Comparison of ENCODE assay signal across 27 cellular contexts in genomic region chr7:100576384-100576993, GRCh38. TPM values are rescaled to one million over a fixed set of nuclear protein-coding genes. Genes with fewer than 3 reads are reported as not detected.
DNase-seq lines count a peak whose midpoint lies in the region; ATAC-seq, FAIRE-seq and TF ChIP-seq lines count a peak whose summit lies in the region.
"Had no signal": no experiment of that assay in that cellular context is flagged by ENCODE, and none has a peak within 500 bp of the region (broad histone marks: within the 10 kb centered on the region; RNA-seq: fewer than 3 reads in every experiment).

No MANE protein-coding gene starts in this region.

- H3K4me2 ChIP-seq in K562 (ENCODE audit: insufficient read depth, low read length), result no peak overlapping the region

- intact Hi-C loops in natural killer cell (cut with micrococcal nuclease) (no loop called here), K562 (cut with micrococcal nuclease) (no loop called here)

- H3K9me1 ChIP-seq in K562 (ENCODE audit: control insufficient read depth, insufficient read depth, low read length), result peaks cover 4% of the 10 kb centered on the region

- H3K27me3 Mint-ChIP-seq in natural killer cell treated with Interleukin-12 subunit alpha and Interleukin-12 subunit beta and Interleukin-15 and Interleukin-18, amount 100 ng/mL, for 72 hours, result no peaks in the 10 kb centered on the region
- H3K27me3 Mint-ChIP-seq in natural killer cell (ENCODE audit: low read depth in 2 of 2) (no peaks in the 10 kb centered on the region), nephron progenitor cell (ENCODE audit: low read depth, poor library complexity) (no peaks in the 10 kb centered on the region)
- H3K27me3 Mint-ChIP-seq in stimulated activated naive B cell treated with anti-CD40 and anti-IgM and Interleukin-4, amounts not matched to agents 10 μg/mL and 1 μg/mL and 100 μg/mL, for 72 hours, result peaks cover 0 to 5% of the 10 kb centered on the region in 2 donors
- H3K27me3 Mint-ChIP-seq: B cell had no signal

- H3K79me2 ChIP-seq in K562 (ENCODE audit: control insufficient read depth, insufficient read depth, low read length), result no peaks in the 10 kb centered on the region

- no peaks in the 10 kb centered on the region; the same call in 1 of the 2 replicates for H4K20me1 ChIP-seq in K562 (replicated peaks; ENCODE audit: control insufficient read depth, insufficient read depth, low read length)

- H3K9ac ChIP-seq in K562 (ENCODE audit: insufficient read depth in 1 of 2, low read depth in 2 of 2, low read length in 2 of 2), result peak overlapping the region in 1 of 2 experiments; percentile 66; a peak in 2 of 4 replicates

- peaks cover 0 to 67% of the 10 kb centered on the region in 2 experiments; a peak in 3 of 5 replicates for H3K4me1 ChIP-seq in K562 (replicated peaks in 1 of 2; ENCODE audit: control insufficient read depth in 2 of 2, insufficient read depth in 2 of 2, low read length in 2 of 2)
- H3K4me1 ChIP-seq: SJCRH30 had no signal

- H3K27ac ChIP-seq in K562 (ENCODE audit: extremely low read depth, low read depth, low read length), result no peak overlapping the region
- H3K27ac ChIP-seq: C4-2B, SJCRH30 had no signal

- no peak for ATAC-seq in natural killer cell treated with Interleukin-12 subunit alpha and Interleukin-12 subunit beta and Interleukin-15 and Interleukin-18, amount 100 ng/mL, for 72 hours
- ATAC-seq in natural killer cell (no peak), K562 (no peak), GM21360 (IDR thresholded peaks at IDR 0.05; ENCODE audit: unreplicated experiment) (no peak), GM18502 (IDR thresholded peaks at IDR 0.05; ENCODE audit: poor library complexity, unreplicated experiment) (no peak)
- ATAC-seq in stimulated activated naive B cell treated with anti-CD40 and anti-IgM and Interleukin-4, amounts not matched to agents 10 μg/mL and 1 μg/mL and 100 μg/mL, for 72 hours (replicated peaks), result no peak
- ATAC-seq: CD8-positive, alpha-beta T cell; PC-3; Right ventricle myocardium inferior had no signal

- POLR2A ChIA-PET in K562 (lab: Yijun Ruan, JAX), result interaction anchor here (3.6 kb wide), 1 partner anchor 10 kb away, joined by 27 read pairs; the partner anchor contains the start of genes FBXO24 and LRCH4

- in situ Hi-C loops in K562 (cut with MboI), result no loop called here

- H2AFZ ChIP-seq in K562 (ENCODE audit: low read depth, low read length), result no peak overlapping the region

- no peaks in the 10 kb centered on the region for H3K27me3 ChIP-seq in K562 (ENCODE audit: control insufficient read depth in 2 of 2, insufficient read depth in 2 of 2, low read length in 2 of 2)
- H3K27me3 ChIP-seq: SJCRH30 had no signal

- TF ChIP-seq CTCF in natural killer cell (IDR thresholded peaks at IDR 0.05) (no peak), K562 (IDR thresholded peaks at IDR 0.05 in 2 of 3, conservative IDR thresholded peaks at IDR 0.05 in 1 of 3; ENCODE audit: insufficient read depth in 2 of 3, low read depth in 1 of 3, low read length in 3 of 3) (no peak), nephron progenitor cell (IDR thresholded peaks at IDR 0.05) (no peak)

- TF ChIP-seq RAD21 in K562 (CRISPR knock-in tag; conservative IDR thresholded peaks at IDR 0.05 in 1 of 2, IDR thresholded peaks at IDR 0.05 in 1 of 2), result no peak

- no peak for TF ChIP-seq EP300 in K562 (IDR thresholded peaks at IDR 0.05; ENCODE audit: low read length)

- no peaks in the 10 kb centered on the region for H3K36me3 Mint-ChIP-seq in natural killer cell treated with Interleukin-12 subunit alpha and Interleukin-12 subunit beta and Interleukin-15 and Interleukin-18, amount 100 ng/mL, for 72 hours
- no peaks in the 10 kb centered on the region for H3K36me3 Mint-ChIP-seq in natural killer cell
- peaks cover 16% of the 10 kb centered on the region for H3K36me3 Mint-ChIP-seq in nephron progenitor cell (ENCODE audit: low read depth)
- H3K36me3 Mint-ChIP-seq in stimulated activated naive B cell treated with anti-CD40 and anti-IgM and Interleukin-4, amounts not matched to agents 10 μg/mL and 1 μg/mL and 100 μg/mL, for 72 hours, result peaks cover 61 to 67% of the 10 kb centered on the region in 2 donors

- H3K4me3 ChIP-seq in K562, result no peak overlapping the region
- H3K4me3 ChIP-seq: SJCRH30 had no signal

- CTCF ChIA-PET in K562 (lab: Yijun Ruan, JAX; ENCODE audit: low intra/inter-chr PET ratio), result no interaction called here

- WGBS in K562 (ENCODE audit: insufficient coverage, low coverage, missing lambda C conversion rate), result 95% methylated on average over 11 of the region's 13 CpGs

- DNase-seq in natural killer cell treated with Interleukin-12 subunit alpha and Interleukin-12 subunit beta and Interleukin-15 and Interleukin-18, amount 100 ng/mL, for 72 hours (ENCODE audit: low spot score), result peak; percentile 56
- DNase-seq in natural killer cell, result no peak
- DNase-seq in K562 (ENCODE audit: extremely low read depth in 1 of 4, low spot score in 3 of 4), result no peak
- no peak for DNase-seq in nephron progenitor cell
- no peak for DNase-seq in stimulated activated naive B cell treated with anti-CD40 and anti-IgM and Interleukin-4, amounts not matched to agents 10 μg/mL and 1 μg/mL and 100 μg/mL, for 72 hours
- no peak for DNase-seq in NCI-H2196 (lab: John Stamatoyannopoulos, UW; ENCODE audit: unreplicated experiment)
- DNase-seq: Caco-2; CD8-positive, alpha-beta T cell; KBM-7; MV-4-11; NCI-H1105; NCI-H1436 treated with DMSO at 0.1 percent for 48 hours; NCI-H187 treated with DMSO at 0.1 percent for 48 hours; NCI-H2107; NCI-H446; NCI-H524 treated with DMSO at 0.1 percent for 48 hours; NCI-H774; PC-3; SJCRH30 had no signal

- BruUV-seq in K562 (replicated peaks; lab: Mats Ljungman, UMichigan), result no TSS peak

- H3K36me3 ChIP-seq in K562 (ENCODE audit: control insufficient read depth, insufficient read depth, low read length), result peaks cover 77% of the 10 kb centered on the region

- FAIRE-seq in K562 (lab: Jason Lieb, UNC), result no peak
- FAIRE-seq: G401.6 had no signal

- no peaks in the 10 kb centered on the region for H3K9me3 Mint-ChIP-seq in natural killer cell treated with Interleukin-12 subunit alpha and Interleukin-12 subunit beta and Interleukin-15 and Interleukin-18, amount 100 ng/mL, for 72 hours
- H3K9me3 Mint-ChIP-seq in natural killer cell (no peaks in the 10 kb centered on the region), nephron progenitor cell (no peaks in the 10 kb centered on the region)
- H3K9me3 Mint-ChIP-seq in stimulated activated naive B cell treated with anti-CD40 and anti-IgM and Interleukin-4, amounts not matched to agents 10 μg/mL and 1 μg/mL and 100 μg/mL, for 72 hours, result no peaks in the 10 kb centered on the region
- H3K9me3 Mint-ChIP-seq: CD8-positive, alpha-beta T cell had no signal

- no peaks in the 10 kb centered on the region for H3K9me3 ChIP-seq in K562 (replicated peaks; ENCODE audit: control insufficient read depth, insufficient read depth, low read depth, low read length)
- H3K9me3 ChIP-seq: Caco-2, SJCRH30 had no signal

- no peak for TF ChIP-seq POLR2A in K562 (conservative IDR thresholded peaks at IDR 0.05)

- H3K27ac Mint-ChIP-seq in natural killer cell treated with Interleukin-12 subunit alpha and Interleukin-12 subunit beta and Interleukin-15 and Interleukin-18, amount 100 ng/mL, for 72 hours, result no peak overlapping the region
- H3K27ac Mint-ChIP-seq in natural killer cell (no peak overlapping the region), nephron progenitor cell (peak overlapping the region; percentile 22)
- peak overlapping the region; percentile 59 for H3K27ac Mint-ChIP-seq in stimulated activated naive B cell treated with anti-CD40 and anti-IgM and Interleukin-4, amounts not matched to agents 10 μg/mL and 1 μg/mL and 100 μg/mL, for 72 hours
- H3K27ac Mint-ChIP-seq: B cell; CD8-positive, alpha-beta T cell had no signal

- no peak overlapping the region for H3K4me3 Mint-ChIP-seq in natural killer cell treated with Interleukin-12 subunit alpha and Interleukin-12 subunit beta and Interleukin-15 and Interleukin-18, amount 100 ng/mL, for 72 hours
- H3K4me3 Mint-ChIP-seq in natural killer cell (no peak overlapping the region), nephron progenitor cell (no peak overlapping the region)
- H3K4me3 Mint-ChIP-seq in stimulated activated naive B cell treated with anti-CD40 and anti-IgM and Interleukin-4, amounts not matched to agents 10 μg/mL and 1 μg/mL and 100 μg/mL, for 72 hours, result no peak overlapping the region
- H3K4me3 Mint-ChIP-seq: B cell; CD8-positive, alpha-beta T cell had no signal

- H3K4me1 Mint-ChIP-seq in natural killer cell treated with Interleukin-12 subunit alpha and Interleukin-12 subunit beta and Interleukin-15 and Interleukin-18, amount 100 ng/mL, for 72 hours (ENCODE audit: low read depth in 2 of 2), result no peaks in the 10 kb centered on the region
- H3K4me1 Mint-ChIP-seq in natural killer cell (peaks cover 0 to 16% of the 10 kb centered on the region in 2 donors), nephron progenitor cell (peaks cover 17% of the 10 kb centered on the region)
- peaks cover 8 to 9% of the 10 kb centered on the region in 2 donors for H3K4me1 Mint-ChIP-seq in stimulated activated naive B cell treated with anti-CD40 and anti-IgM and Interleukin-4, amounts not matched to agents 10 μg/mL and 1 μg/mL and 100 μg/mL, for 72 hours

RNA-seq across cellular contexts. Expression of gene SAP25, which starts 2.8 kb away (rescaled TPM):
- total RNA-seq in natural killer cell treated with Interleukin-12 subunit alpha and Interleukin-12 subunit beta and Interleukin-15 and Interleukin-18, amount 100 ng/mL, for 72 hours, result 10 to 100 TPM; 10.1 to 25.2 TPM
- total RNA-seq in natural killer cell (10 to 100 TPM; 25.9 to 46.4 (median 32.5) TPM), K562 (2014; rRNA removed) (1.3 and 1.8 TPM in 2 replicates), K562 (2014; rRNA removed; fragmentation: Illumina TruSeq; extraction: Trizol) (0.48 TPM in 1 of 2 replicates, not detected in the other), K562 (2015; rRNA removed; fragmentation: Illumina TruSeq; extraction: Trizol) (1.1 TPM in 2 replicates), K562 (2021) (3.2 and 5.3 TPM in 2 replicates)
- total RNA-seq in K562 (2011; cell fraction: chromatin; rRNA removed; ENCODE audit: low replicate concordance), result 7.1 and 11.6 TPM in 2 replicates
- total RNA-seq in K562 (2011; cell fraction: nucleolus; rRNA removed), result 13.0 and 18.8 TPM in 2 replicates
- total RNA-seq in K562 (2011; cell fraction: nucleoplasm; rRNA removed), result 5.2 and 5.7 TPM in 2 replicates
- polyA plus RNA-seq in K562 (2011; rRNA removed) (0.42 and 2.1 TPM in 2 replicates), K562 (2014; fragmentation: Illumina TruSeq; extraction: Trizol) (0.48 and 2.8 TPM in 2 replicates), K562 (2014; fragmentation: Nextera tagmentation; extraction: Ambion mirVana) (under 1 TPM; 0.13 to 0.14 TPM), K562 (2014; rRNA removed) (4.2 and 8.1 TPM in 2 replicates)
- polyA plus RNA-seq in K562 (2011; cell fraction: cytosol; rRNA removed), result 0.96 and 3.5 TPM in 2 replicates
- polyA plus RNA-seq in K562 (2011; cell fraction: nucleus; rRNA removed), result 11.2 and 27.2 TPM in 2 replicates
- 4.8 and 12.8 TPM in 2 replicates for polyA plus RNA-seq in K562 (2012)
- not detected in 2 replicates for polyA minus RNA-seq in K562 (2011; rRNA and poly(A)+ RNA removed)
- polyA minus RNA-seq in K562 (2011; cell fraction: cytosol; rRNA and poly(A)+ RNA removed), result not detected in 2 replicates
- 2.0 and 3.4 TPM in 2 replicates for polyA minus RNA-seq in K562 (2011; cell fraction: nucleus; rRNA and poly(A)+ RNA removed)
- total RNA-seq: H4, LHCN-M2 had no signal

RNA-seq across cellular contexts. Expression of gene LRCH4, which starts 9.4 kb away (rescaled TPM):
- total RNA-seq in natural killer cell treated with Interleukin-12 subunit alpha and Interleukin-12 subunit beta and Interleukin-15 and Interleukin-18, amount 100 ng/mL, for 72 hours, result 100 to 1,000 TPM; 125 to 150 TPM
- total RNA-seq in natural killer cell, result 100 to 1,000 TPM; 282 to 296 (median 289) TPM
- total RNA-seq in K562 (2011; cell fraction: chromatin; rRNA removed; ENCODE audit: low replicate concordance), result 117 and 377 TPM in 2 replicates
- 224 and 228 TPM in 2 replicates for total RNA-seq in K562 (2011; cell fraction: nucleolus; rRNA removed)
- total RNA-seq in K562 (2011; cell fraction: nucleoplasm; rRNA removed), result 133 and 136 TPM in 2 replicates
- 15.0 and 33.7 TPM in 2 replicates for total RNA-seq in K562 (2014; rRNA removed)
- 3.3 and 6.0 TPM in 2 replicates for total RNA-seq in K562 (2014; rRNA removed; fragmentation: Illumina TruSeq; extraction: Trizol)
- 15.0 and 17.2 TPM in 2 replicates for total RNA-seq in K562 (2015; rRNA removed; fragmentation: Illumina TruSeq; extraction: Trizol)
- 56.0 and 63.3 TPM in 2 replicates for total RNA-seq in K562 (2021)
- polyA plus RNA-seq in K562 (2011; rRNA removed), result 9.0 and 22.2 TPM in 2 replicates
- 8.5 and 16.9 TPM in 2 replicates for polyA plus RNA-seq in K562 (2011; cell fraction: cytosol; rRNA removed)
- 184 and 234 TPM in 2 replicates for polyA plus RNA-seq in K562 (2011; cell fraction: nucleus; rRNA removed)
- 28.5 and 77.6 TPM in 2 replicates for polyA plus RNA-seq in K562 (2012)
- polyA plus RNA-seq in K562 (2014; fragmentation: Illumina TruSeq; extraction: Trizol), result 15.7 and 28.6 TPM in 2 replicates
- polyA plus RNA-seq in K562 (2014; fragmentation: Nextera tagmentation; extraction: Ambion mirVana), result under 1 TPM; 0.06 to 0.25 TPM
- polyA plus RNA-seq in K562 (2014; rRNA removed), result 41.0 and 53.0 TPM in 2 replicates
- 7.4 and 7.6 TPM in 2 replicates for polyA minus RNA-seq in K562 (2011; rRNA and poly(A)+ RNA removed)
- 25.4 and 28.8 TPM in 2 replicates for polyA minus RNA-seq in K562 (2011; cell fraction: cytosol; rRNA and poly(A)+ RNA removed)
- 61.5 and 71.8 TPM in 2 replicates for polyA minus RNA-seq in K562 (2011; cell fraction: nucleus; rRNA and poly(A)+ RNA removed)

RNA-seq across cellular contexts. Expression of gene FBXO24, which starts 9.6 kb away (rescaled TPM):
- total RNA-seq in natural killer cell treated with Interleukin-12 subunit alpha and Interleukin-12 subunit beta and Interleukin-15 and Interleukin-18, amount 100 ng/mL, for 72 hours, result under 1 TPM in 1 of 2 donors, not detected in 1; 0.21 TPM
- under 1 TPM; 0.45 to 0.94 (median 0.88) TPM for total RNA-seq in natural killer cell
- 1.5 and 2.7 TPM in 2 replicates for total RNA-seq in K562 (2011; cell fraction: chromatin; rRNA removed; ENCODE audit: low replicate concordance)
- total RNA-seq in K562 (2011; cell fraction: nucleolus; rRNA removed), result 1.6 and 2.0 TPM in 2 replicates
- total RNA-seq in K562 (2011; cell fraction: nucleoplasm; rRNA removed), result 1.1 and 2.1 TPM in 2 replicates
- 0.50 and 1.4 TPM in 2 replicates for total RNA-seq in K562 (2014; rRNA removed)
- total RNA-seq in K562 (2014; rRNA removed; fragmentation: Illumina TruSeq; extraction: Trizol), result 0.10 and 0.33 TPM in 2 replicates
- 0.49 and 0.51 TPM in 2 replicates for total RNA-seq in K562 (2015; rRNA removed; fragmentation: Illumina TruSeq; extraction: Trizol)
- 0.94 and 0.95 TPM in 2 replicates for total RNA-seq in K562 (2021)
- 0.50 and 0.57 TPM in 2 replicates for polyA plus RNA-seq in K562 (2011; rRNA removed)
- polyA plus RNA-seq in K562 (2011; cell fraction: cytosol; rRNA removed), result 0.86 and 1.00 TPM in 2 replicates
- 2.1 and 3.5 TPM in 2 replicates for polyA plus RNA-seq in K562 (2011; cell fraction: nucleus; rRNA removed)
- 0.52 and 1.0 TPM in 2 replicates for polyA plus RNA-seq in K562 (2012)
- polyA plus RNA-seq in K562 (2014; fragmentation: Illumina TruSeq; extraction: Trizol), result 0.42 and 0.80 TPM in 2 replicates
- under 1 TPM; 0.17 to 0.27 TPM for polyA plus RNA-seq in K562 (2014; fragmentation: Nextera tagmentation; extraction: Ambion mirVana)
- polyA plus RNA-seq in K562 (2014; rRNA removed), result 0.73 and 1.3 TPM in 2 replicates
- polyA minus RNA-seq in K562 (2011; rRNA and poly(A)+ RNA removed), result 0.51 and 0.84 TPM in 2 replicates
- polyA minus RNA-seq in K562 (2011; cell fraction: cytosol; rRNA and poly(A)+ RNA removed), result 0.67 TPM in 1 of 2 replicates, not detected in the other
- polyA minus RNA-seq in K562 (2011; cell fraction: nucleus; rRNA and poly(A)+ RNA removed), result 0.67 and 0.78 TPM in 2 replicates
- total RNA-seq: SJCRH30 had no signal

RNA-seq across cellular contexts. Expression of gene PCOLCE, which starts 25.7 kb away (rescaled TPM):
- total RNA-seq in natural killer cell treated with Interleukin-12 subunit alpha and Interleukin-12 subunit beta and Interleukin-15 and Interleukin-18, amount 100 ng/mL, for 72 hours, result 1 to 10 TPM; 5.4 to 5.6 TPM
- total RNA-seq in natural killer cell (10 to 100 TPM; 18.4 to 24.8 (median 21.7) TPM), K562 (2014; rRNA removed) (13.5 and 14.1 TPM in 2 replicates), K562 (2014; rRNA removed; fragmentation: Illumina TruSeq; extraction: Trizol) (3.8 and 4.5 TPM in 2 replicates), K562 (2015; rRNA removed; fragmentation: Illumina TruSeq; extraction: Trizol) (8.9 and 10.0 TPM in 2 replicates), K562 (2021) (32.4 and 33.9 TPM in 2 replicates)
- 11.5 and 28.7 TPM in 2 replicates for total RNA-seq in K562 (2011; cell fraction: chromatin; rRNA removed; ENCODE audit: low replicate concordance)
- total RNA-seq in K562 (2011; cell fraction: nucleolus; rRNA removed), result 29.5 and 34.2 TPM in 2 replicates
- total RNA-seq in K562 (2011; cell fraction: nucleoplasm; rRNA removed), result 23.0 and 24.9 TPM in 2 replicates
- polyA plus RNA-seq in K562 (2011; rRNA removed) (5.0 and 11.8 TPM in 2 replicates), K562 (2014; fragmentation: Illumina TruSeq; extraction: Trizol) (30.4 and 31.8 TPM in 2 replicates), K562 (2014; fragmentation: Nextera tagmentation; extraction: Ambion mirVana) (1 to 10 TPM; 5.2 to 5.4 TPM), K562 (2014; rRNA removed) (28.0 and 28.6 TPM in 2 replicates)
- polyA plus RNA-seq in K562 (2011; cell fraction: cytosol; rRNA removed), result 9.0 and 11.0 TPM in 2 replicates
- 59.3 and 94.1 TPM in 2 replicates for polyA plus RNA-seq in K562 (2011; cell fraction: nucleus; rRNA removed)
- polyA plus RNA-seq in K562 (2012), result 21.8 and 34.6 TPM in 2 replicates
- polyA minus RNA-seq in K562 (2011; rRNA and poly(A)+ RNA removed), result 1.6 and 2.0 TPM in 2 replicates
- 5.7 and 10.1 TPM in 2 replicates for polyA minus RNA-seq in K562 (2011; cell fraction: cytosol; rRNA and poly(A)+ RNA removed)
- polyA minus RNA-seq in K562 (2011; cell fraction: nucleus; rRNA and poly(A)+ RNA removed), result 7.3 and 10.7 TPM in 2 replicates

RNA-seq across cellular contexts. Expression of gene MOSPD3, which starts 35.9 kb away (rescaled TPM):
- 10 to 100 TPM; 17.6 to 19.2 TPM for total RNA-seq in natural killer cell treated with Interleukin-12 subunit alpha and Interleukin-12 subunit beta and Interleukin-15 and Interleukin-18, amount 100 ng/mL, for 72 hours
- 10 to 100 TPM; 14.5 to 15.9 (median 15.5) TPM for total RNA-seq in natural killer cell
- 7.4 and 17.6 TPM in 2 replicates for total RNA-seq in K562 (2011; cell fraction: chromatin; rRNA removed; ENCODE audit: low replicate concordance)
- total RNA-seq in K562 (2011; cell fraction: nucleolus; rRNA removed), result 17.5 and 20.3 TPM in 2 replicates
- total RNA-seq in K562 (2011; cell fraction: nucleoplasm; rRNA removed), result 13.9 and 15.0 TPM in 2 replicates
- total RNA-seq in K562 (2014; rRNA removed), result 7.3 and 18.3 TPM in 2 replicates
- total RNA-seq in K562 (2014; rRNA removed; fragmentation: Illumina TruSeq; extraction: Trizol), result 3.4 and 4.3 TPM in 2 replicates
- total RNA-seq in K562 (2015; rRNA removed; fragmentation: Illumina TruSeq; extraction: Trizol), result 5.8 and 6.9 TPM in 2 replicates
- 29.0 and 32.1 TPM in 2 replicates for total RNA-seq in K562 (2021)
- 9.1 and 18.6 TPM in 2 replicates for polyA plus RNA-seq in K562 (2011; rRNA removed)
- 8.8 and 23.5 TPM in 2 replicates for polyA plus RNA-seq in K562 (2011; cell fraction: cytosol; rRNA removed)
- 23.6 and 37.0 TPM in 2 replicates for polyA plus RNA-seq in K562 (2011; cell fraction: nucleus; rRNA removed)
- polyA plus RNA-seq in K562 (2012), result 26.6 and 27.6 TPM in 2 replicates
- 15.3 and 27.4 TPM in 2 replicates for polyA plus RNA-seq in K562 (2014; fragmentation: Illumina TruSeq; extraction: Trizol)
- polyA plus RNA-seq in K562 (2014; fragmentation: Nextera tagmentation; extraction: Ambion mirVana), result 1 to 10 TPM; 1.4 to 2.6 TPM
- 14.1 and 15.0 TPM in 2 replicates for polyA plus RNA-seq in K562 (2014; rRNA removed)
- polyA minus RNA-seq in K562 (2011; rRNA and poly(A)+ RNA removed), result 2.5 and 3.4 TPM in 2 replicates
- polyA minus RNA-seq in K562 (2011; cell fraction: cytosol; rRNA and poly(A)+ RNA removed), result 5.8 and 6.3 TPM in 2 replicates
- polyA minus RNA-seq in K562 (2011; cell fraction: nucleus; rRNA and poly(A)+ RNA removed), result 8.1 and 8.6 TPM in 2 replicates

Comparison
In these comparisons a context has a peak if more than half of its experiments do, and no peak if none do; other contexts are left out.
1. H3K27ac Mint-ChIP-seq: peak in nephron progenitor cell (single experiment) and stimulated activated naive B cell treated with anti-CD40 and anti-IgM and Interleukin-4, amounts not matched to agents 10 μg/mL and 1 μg/mL and 100 μg/mL, for 72 hours (single experiment); none in natural killer cell treated with Interleukin-12 subunit alpha and Interleukin-12 subunit beta and Interleukin-15 and Interleukin-18, amount 100 ng/mL, for 72 hours (0 of 2) and natural killer cell (0 of 2).